ENCODE assay signal across 23 cellular contexts in the genomic region with DNA sequence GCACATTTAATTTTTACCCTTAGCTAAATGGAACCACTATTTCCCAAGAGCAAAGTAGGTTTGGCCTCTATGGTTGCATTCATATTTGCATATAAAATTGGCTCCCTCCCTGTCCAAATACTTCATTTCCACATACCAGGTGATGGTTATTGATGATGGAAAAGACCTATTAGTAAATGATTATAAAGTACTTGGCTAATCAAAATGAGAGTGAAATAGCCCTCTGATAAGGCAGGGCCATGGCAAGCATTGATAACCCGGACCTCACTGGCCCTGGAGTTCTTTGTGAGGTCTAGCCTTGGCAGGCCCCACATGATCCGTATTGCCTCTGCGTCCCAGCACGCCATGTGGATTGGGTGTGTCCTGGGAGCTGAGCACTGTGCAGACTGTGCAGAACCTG.
A peak's percentile ranks its signal among the peaks of the same experiment; 100 is the strongest.
DNase-seq lines count a peak whose midpoint lies in the region; ATAC-seq, FAIRE-seq and TF ChIP-seq lines count a peak whose summit lies in the region.
"Had no signal": no experiment of that assay in that cellular context is flagged by ENCODE, and none has a peak within 500 bp of the region (broad histone marks: within the 10 kb centered on the region; RNA-seq: fewer than 3 reads in every experiment).

No MANE protein-coding gene starts in this region.

- no peak overlapping the region for H2AFZ ChIP-seq in HepG2 (ENCODE audit: low read length)

- no peak for ATAC-seq in HepG2
- ATAC-seq in left lobe of liver = peak; percentile 86
- ATAC-seq in HG02840 (IDR thresholded peaks at IDR 0.05; ENCODE audit: low FRiP score, unreplicated experiment) = no peak
- ATAC-seq: A549; CD8-positive, alpha-beta T cell; GM12878 had no signal

- intact Hi-C loops in HepG2 (cut with micrococcal nuclease; ENCODE audit: unreplicated experiment) = no loop called here
- intact Hi-C loops in stomach (cut with DNase I; ENCODE audit: low total_unique reads) = no loop called here

- WGBS in liver = 33% methylated on average over 4 of the region's 4 CpGs
- WGBS in HepG2 (ENCODE audit: low lambda C conversion rate) = 83% methylated on average over 4 of the region's 4 CpGs
- 33 to 66% (median 48%) methylated on average over 4 of the region's 4 CpGs for WGBS in stomach, 5 donors

- DNase-seq in HepG2 (ENCODE audit: low spot score) = no peak
- peak; percentile 82 for DNase-seq in left lobe of liver (ENCODE audit: low spot score)
- DNase-seq in mucosa of gallbladder (ENCODE audit: low spot score) = peak; percentile 14
- peak; percentile 86 for DNase-seq in stomach
- no peak for DNase-seq in NCI-H526 treated with DMSO at 0.1 percent for 48 hours (lab: John Stamatoyannopoulos, UW)
- DNase-seq in activated CD4-positive, alpha-beta T cell treated with anti-CD3 and anti-CD28 coated beads, Interleukin-2, amount 50 U/mL, for 4 hours = no peak
- DNase-seq: AML-193; Caco-2; Calu3; CD4-positive, alpha-beta T cell; CD8-positive, alpha-beta T cell; DMS79 treated with DMSO at 0.1 percent for 48 hours had no signal

- no peaks in the 10 kb centered on the region for H4K20me1 ChIP-seq in HepG2 (ENCODE audit: insufficient read depth, low read length)
- H4K20me1 ChIP-seq: BLaER1 treated with 17β-estradiol and CSF1 and Interleukin-3, amounts not matched to agents 10 nM and 100 nM had no signal

- no peaks in the 10 kb centered on the region for H3K36me3 ChIP-seq in liver (ENCODE audit: control insufficient read depth in 4 of 4, insufficient read depth in 3 of 4, low read depth in 1 of 4, low read length in 3 of 4)
- H3K36me3 ChIP-seq in HepG2 (replicated peaks in 1 of 2; ENCODE audit: control insufficient read depth in 1 of 2, insufficient read depth in 2 of 2, low read length in 2 of 2) = no peaks in the 10 kb centered on the region
- no peaks in the 10 kb centered on the region for H3K36me3 ChIP-seq in stomach
- H3K36me3 ChIP-seq: BLaER1 treated with 17β-estradiol and CSF1 and Interleukin-3, amounts not matched to agents 10 nM and 100 nM had no signal

- H3K9ac ChIP-seq in liver (ENCODE audit: low read depth in 1 of 2, low read length in 2 of 2) (no peak overlapping the region), HepG2 (ENCODE audit: insufficient read depth, low read depth, low read length) (no peak overlapping the region)
- H3K9ac ChIP-seq: BLaER1 treated with 17β-estradiol and CSF1 and Interleukin-3, amounts not matched to agents 10 nM and 100 nM had no signal

- TF ChIP-seq EP300 in HepG2 (IDR thresholded peaks at IDR 0.05; ENCODE audit: low read depth in 2 of 2, low read length in 2 of 2) = no peak
- TF ChIP-seq EP300 in HepG2 (CRISPR knock-in tag; IDR thresholded peaks at IDR 0.05; ENCODE audit: borderline replicate concordance) = no peak
- TF ChIP-seq EP300 in stomach (IDR thresholded peaks at IDR 0.05) = no peak

- H3K79me2 ChIP-seq in HepG2 (ENCODE audit: insufficient read depth, low read length) = no peaks in the 10 kb centered on the region

- TF ChIP-seq CTCF in liver (IDR thresholded peaks at IDR 0.05; ENCODE audit: low read depth, low read length, missing input control) (no peak), HepG2 (CRISPR knock-in tag; IDR thresholded peaks at IDR 0.05) (no peak), stomach (IDR thresholded peaks at IDR 0.05) (no peak)

- H3K4me2 ChIP-seq in HepG2 (ENCODE audit: low read depth, low read length) = no peak overlapping the region
- H3K4me2 ChIP-seq: A549; BLaER1 treated with 17β-estradiol and CSF1 and Interleukin-3, amounts not matched to agents 10 nM and 100 nM had no signal

- POLR2A ChIA-PET in HepG2 (lab: Yijun Ruan, JAX) = no interaction called here

- no peaks in the 10 kb centered on the region for H3K9me3 ChIP-seq in liver (ENCODE audit: control insufficient read depth in 4 of 4, low read length in 3 of 4)
- H3K9me3 ChIP-seq in HepG2 (ENCODE audit: low read length) = no peaks in the 10 kb centered on the region
- H3K9me3 ChIP-seq in stomach = no peaks in the 10 kb centered on the region
- H3K9me3 ChIP-seq: A549; BLaER1 treated with 17β-estradiol and CSF1 and Interleukin-3, amounts not matched to agents 10 nM and 100 nM; Caco-2 had no signal

- no peaks in the 10 kb centered on the region for H3K27me3 ChIP-seq in liver (ENCODE audit: control insufficient read depth in 4 of 4, insufficient read depth in 4 of 4, low read length in 3 of 4)
- peaks cover 0 to 6% of the 10 kb centered on the region in 2 experiments; a peak in 3 of 5 replicates for H3K27me3 ChIP-seq in HepG2 (ENCODE audit: control insufficient read depth in 1 of 2, insufficient read depth in 2 of 2, low read length in 2 of 2)
- no peaks in the 10 kb centered on the region for H3K27me3 ChIP-seq in stomach
- H3K27me3 ChIP-seq: BLaER1 treated with 17β-estradiol and CSF1 and Interleukin-3, amounts not matched to agents 10 nM and 100 nM had no signal

- TF ChIP-seq POLR2A in HepG2 (IDR thresholded peaks at IDR 0.05; ENCODE audit: insufficient read depth in 1 of 2, low read depth in 2 of 2, low read length in 2 of 2) (no peak), stomach (IDR thresholded peaks at IDR 0.05) (no peak)

- H3K4me3 ChIP-seq in liver (ENCODE audit: low read depth in 1 of 3, low read length in 3 of 3) (no peak overlapping the region), HepG2 (replicated peaks in 1 of 3; ENCODE audit: insufficient read depth in 1 of 3, low read depth in 2 of 3, low read length in 3 of 3) (no peak overlapping the region), stomach (no peak overlapping the region)
- H3K4me3 ChIP-seq: A549; BLaER1 treated with 17β-estradiol and CSF1 and Interleukin-3, amounts not matched to agents 10 nM and 100 nM; GM12878 had no signal

- FAIRE-seq in HepG2 (lab: Jason Lieb, UNC) = no peak
- FAIRE-seq: A549, D721Med, G401.6, GM12878, GM12892, GM18507 had no signal

- CTCF ChIA-PET in HepG2 (lab: Yijun Ruan, JAX; ENCODE audit: low intra/inter-chr PET ratio, low total read pairs) = no interaction called here

- peak; percentile 46 to 48 for TF ChIP-seq RAD21 in liver (IDR thresholded peaks at IDR 0.05)
- no peak for TF ChIP-seq RAD21 in HepG2 (CRISPR knock-in tag; IDR thresholded peaks at IDR 0.05)

- in situ Hi-C loops in HepG2 (cut with HindIII; ENCODE audit: extremely low pct_ligation_motif_present, low pct_unique_long_range_greater_than_20kb) = no loop called here

- peaks cover 0 to 5% (median 4%) of the 10 kb centered on the region in 4 donors for H3K4me1 ChIP-seq in liver (ENCODE audit: control insufficient read depth in 4 of 4, insufficient read depth in 4 of 4, low read length in 3 of 4)
- H3K4me1 ChIP-seq in HepG2 (ENCODE audit: insufficient read depth, low read length) = 0 out of 2 replicates have a peak, but pooled peaks cover 8% of the 10 kb centered on the region
- H3K4me1 ChIP-seq in stomach = peaks cover 0 to 20% (median 10%) of the 10 kb centered on the region in 4 donors
- H3K4me1 ChIP-seq: A549; BLaER1 treated with 17β-estradiol and CSF1 and Interleukin-3, amounts not matched to agents 10 nM and 100 nM had no signal

- BruUV-seq in HepG2 (replicated peaks; lab: Mats Ljungman, UMichigan) = no TSS peak

- H3K27ac ChIP-seq in liver (ENCODE audit: low read depth in 1 of 2, low read length in 2 of 2) = peak overlapping the region in 1 of 2 donors; percentile 56
- H3K27ac ChIP-seq in HepG2 (ENCODE audit: extremely low read length, insufficient read depth, low read length) = no peak overlapping the region
- H3K27ac ChIP-seq in stomach = peak overlapping the region in 4 of 5 donors; percentile 26 to 59 (median 45)
- H3K27ac ChIP-seq: 22Rv1; A549; BLaER1 treated with 17β-estradiol and CSF1 and Interleukin-3, amounts not matched to agents 10 nM and 100 nM; C4-2B had no signal

TF ChIP-seq in liver, 16 proteins besides CTCF, POLR2A, EP300 and RAD21 (continues in another document):
- TF ChIP-seq GABPA (IDR thresholded peaks at IDR 0.05 in 1 of 2, conservative IDR thresholded peaks at IDR 0.05 in 1 of 2) = no peak
- peak; percentile 84 to 92 for TF ChIP-seq RXRA (IDR thresholded peaks at IDR 0.05)
- TF ChIP-seq, protein P1, sequence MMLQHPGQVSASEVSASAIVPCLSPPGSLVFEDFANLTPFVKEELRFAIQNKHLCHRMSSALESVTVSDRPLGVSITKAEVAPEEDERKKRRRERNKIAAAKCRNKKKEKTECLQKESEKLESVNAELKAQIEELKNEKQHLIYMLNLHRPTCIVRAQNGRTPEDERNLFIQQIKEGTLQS (IDR thresholded peaks at IDR 0.05) = no peak
- TF ChIP-seq HNF4A (conservative IDR thresholded peaks at IDR 0.05) = peak; percentile 70 to 80
- no peak for TF ChIP-seq JUND (IDR thresholded peaks at IDR 0.05)
- TF ChIP-seq TAF1 (conservative IDR thresholded peaks at IDR 0.05) = no peak
- TF ChIP-seq FOXA2 (IDR thresholded peaks at IDR 0.05) = peak; percentile 27
- TF ChIP-seq MAX (IDR thresholded peaks at IDR 0.05) = peak; percentile 71
- TF ChIP-seq FOXA1 (IDR thresholded peaks at IDR 0.05) = no peak
- peak; percentile 82 for TF ChIP-seq SP1 (IDR thresholded peaks at IDR 0.05)

TF ChIP-seq in HepG2, 621 proteins besides CTCF, POLR2A, EP300 and RAD21 (continues in another document):
- TF ChIP-seq HMG20A (CRISPR knock-in tag; IDR thresholded peaks at IDR 0.05; ENCODE audit: borderline replicate concordance) (no peak), EED (CRISPR knock-in tag; IDR thresholded peaks at IDR 0.05) (no peak), PATZ1 (CRISPR knock-in tag; IDR thresholded peaks at IDR 0.05) (no peak), PHF20 (CRISPR knock-in tag; IDR thresholded peaks at IDR 0.05) (no peak)

Comparison
In these comparisons a context has a peak if more than half of its experiments do, and no peak if none do; other contexts are left out.
1. DNase-seq: peak in left lobe of liver (single experiment), mucosa of gallbladder (single experiment) and stomach (single experiment); none in HepG2 (single experiment), NCI-H526 treated with DMSO at 0.1 percent for 48 hours (single experiment) and activated CD4-positive, alpha-beta T cell treated with anti-CD3 and anti-CD28 coated beads, Interleukin-2, amount 50 U/mL, for 4 hours (0 of 2).